ENCODE assay signal across 8 cellular contexts in genomic region chr7:151249034-151249731, GRCh38. TPM values are rescaled to one million over a fixed set of nuclear protein-coding genes. Genes with fewer than 3 reads are reported as not detected.
DNase-seq lines count a peak whose midpoint lies in the region; ATAC-seq, FAIRE-seq and TF ChIP-seq lines count a peak whose summit lies in the region.

No MANE protein-coding gene starts in this region.

- peak overlapping the region in 2 of 6 donors; percentile 30 to 64 for H3K27ac Mint-ChIP-seq in immature natural killer cell

- DNase-seq in activated CD4-positive, CD25-positive, alpha-beta regulatory T cell treated with anti-CD3 and anti-CD28 coated beads, Interleukin-2, amount 50 U/mL, for 72 hours: no peak
- peak; percentile 71 for DNase-seq in RPMI8226
- peak; percentile 29 for DNase-seq in bronchial epithelial cell (ENCODE audit: low read depth)
- DNase-seq in immature natural killer cell: peak in 2 of 3 donors; percentile 30 to 36

- no peaks in the 10 kb centered on the region for H3K36me3 Mint-ChIP-seq in immature natural killer cell

- peak overlapping the region; percentile 46 for H3K4me3 ChIP-seq in bronchial epithelial cell (ENCODE audit: low read depth, low read length)
- H3K4me3 ChIP-seq in skeletal muscle satellite cell (ENCODE audit: low read length): peak overlapping the region; percentile 87

- peaks cover 8% of the 10 kb centered on the region for H3K27me3 ChIP-seq in bronchial epithelial cell (ENCODE audit: control insufficient read depth, insufficient read depth, low read length)
- H3K27me3 ChIP-seq in skeletal muscle satellite cell (ENCODE audit: control insufficient read depth, insufficient read depth, low read length): peaks cover 2% of the 10 kb centered on the region

- ATAC-seq in activated CD4-positive, CD25-positive, alpha-beta regulatory T cell treated with anti-CD3 and anti-CD28 coated beads, Interleukin-2, amount 50 U/mL, for 24 hours: peak; percentile 41 to 44
- ATAC-seq in GM18867 (IDR thresholded peaks at IDR 0.05; ENCODE audit: unreplicated experiment): no peak
- no peak for ATAC-seq in HG02623 (IDR thresholded peaks at IDR 0.05; ENCODE audit: unreplicated experiment)

- no peaks in the 10 kb centered on the region for H3K9me3 Mint-ChIP-seq in immature natural killer cell

- peaks cover 68% of the 10 kb centered on the region for H3K4me1 ChIP-seq in skeletal muscle satellite cell (ENCODE audit: control insufficient read depth, insufficient read depth, low read length)

- H3K36me3 ChIP-seq in bronchial epithelial cell (ENCODE audit: control insufficient read depth, insufficient read depth, low read length) (no peaks in the 10 kb centered on the region), skeletal muscle satellite cell (ENCODE audit: insufficient read depth, low read length) (no peaks in the 10 kb centered on the region)

- H3K9me3 ChIP-seq in skeletal muscle satellite cell (replicated peaks; ENCODE audit: low read length): no peaks in the 10 kb centered on the region

- peak overlapping the region; percentile 62 to 85 (median 76) for H3K4me3 Mint-ChIP-seq in immature natural killer cell

- peak overlapping the region; percentile 91 for H3K9ac ChIP-seq in skeletal muscle satellite cell (ENCODE audit: low read depth, low read length)

- peaks cover 18 to 20% (median 20%) of the 10 kb centered on the region in 3 donors for H3K27me3 Mint-ChIP-seq in immature natural killer cell (ENCODE audit: low read depth in 3 of 3)

- H3K4me1 Mint-ChIP-seq in immature natural killer cell: peaks cover 35 to 42% of the 10 kb centered on the region in 2 donors

- no peak for FAIRE-seq in bronchial epithelial cell (lab: Jason Lieb, UNC)

- H3K4me2 ChIP-seq in skeletal muscle satellite cell (ENCODE audit: low read length): peak overlapping the region; percentile 92

- no peak for TF ChIP-seq CTCF in bronchial epithelial cell (IDR thresholded peaks at IDR 0.05; ENCODE audit: insufficient read depth, low read length, severe bottlenecking)

RNA-seq across cellular contexts. Expression of gene SMARCD3, which starts 0.7 kb away (rescaled TPM):
- 2.1 and 4.9 TPM in 2 replicates for total RNA-seq in bronchial epithelial cell
- 1 to 10 TPM; 1.2 to 3.9 (median 2.6) TPM for polyA plus RNA-seq in immature natural killer cell
- 19.5 and 28.6 TPM in 2 replicates for total RNA-seq in skeletal muscle satellite cell (2012; rRNA removed)

RNA-seq across cellular contexts. Expression of gene CHPF2, which starts 16.9 kb away (rescaled TPM):
- total RNA-seq in bronchial epithelial cell: 23.4 and 25.0 TPM in 2 replicates
- 10 to 100 TPM; 23.0 to 39.2 (median 35.4) TPM for polyA plus RNA-seq in immature natural killer cell
- total RNA-seq in skeletal muscle satellite cell (2012; rRNA removed): 64.9 and 65.4 TPM in 2 replicates

RNA-seq across cellular contexts. Expression of gene ABCF2, which starts 22.2 kb away (rescaled TPM):
- 60.9 and 85.8 TPM in 2 replicates for total RNA-seq in bronchial epithelial cell
- polyA plus RNA-seq in immature natural killer cell: 10 to 100 TPM; 24.2 to 35.4 (median 31.7) TPM
- total RNA-seq in skeletal muscle satellite cell (2012; rRNA removed): 81.7 and 89.0 TPM in 2 replicates

RNA-seq across cellular contexts. Expression of gene H2BK1, which starts 38.9 kb away (rescaled TPM):
- not detected in 2 replicates for total RNA-seq in bronchial epithelial cell
- polyA plus RNA-seq in immature natural killer cell: not detected
- total RNA-seq in skeletal muscle satellite cell (2012; rRNA removed): not detected in 2 replicates

Comparison
In these comparisons a context has a peak if more than half of its experiments do, and no peak if none do; other contexts are left out.
1. ATAC-seq: peak in activated CD4-positive, CD25-positive, alpha-beta regulatory T cell treated with anti-CD3 and anti-CD28 coated beads, Interleukin-2, amount 50 U/mL, for 24 hours (2 of 2); none in GM18867 (single experiment) and HG02623 (single experiment).